In genomic region chr13:46622918-46623256, GRCh38 we compare ENCODE assay signal across 9 cellular contexts.
DNase-seq lines count a peak whose midpoint lies in the region; ATAC-seq, FAIRE-seq and TF ChIP-seq lines count a peak whose summit lies in the region.
"Had no signal": no experiment of that assay in that cellular context is flagged by ENCODE, and none has a peak within 500 bp of the region (broad histone marks: within the 10 kb centered on the region; RNA-seq: fewer than 3 reads in every experiment).

No MANE protein-coding gene starts in this region.

- H3K36me3 ChIP-seq in kidney (ENCODE audit: control insufficient read depth in 1 of 2, insufficient read depth in 2 of 2, low read length in 2 of 2), result no peaks in the 10 kb centered on the region
- no peaks in the 10 kb centered on the region for H3K36me3 ChIP-seq in vagina

- H3K4me3 ChIP-seq in kidney (ENCODE audit: low read length in 2 of 2) (peak overlapping the region; percentile 15 to 38), vagina (no peak overlapping the region)

- H3K27me3 Mint-ChIP-seq in activated T-helper 17 cell treated with anti-CD3 and anti-CD28 coated beads, Interleukin-2, amount 50 U/mL, for 72 hours, result no peaks in the 10 kb centered on the region

- H3K9me3 ChIP-seq in kidney (ENCODE audit: control insufficient read depth in 1 of 2, low read length in 2 of 2) (no peaks in the 10 kb centered on the region), vagina (no peaks in the 10 kb centered on the region)

- H3K4me1 Mint-ChIP-seq in activated T-helper 17 cell treated with anti-CD3 and anti-CD28 coated beads, Interleukin-2, amount 50 U/mL, for 72 hours, result peaks cover 50% of the 10 kb centered on the region

- no peak overlapping the region for H3K4me3 Mint-ChIP-seq in activated T-helper 17 cell treated with anti-CD3 and anti-CD28 coated beads, Interleukin-2, amount 50 U/mL, for 72 hours

- FAIRE-seq in kidney (lab: Jason Lieb, UNC), result no peak

- no peaks in the 10 kb centered on the region for H3K36me3 Mint-ChIP-seq in activated T-helper 17 cell treated with anti-CD3 and anti-CD28 coated beads, Interleukin-2, amount 50 U/mL, for 72 hours (ENCODE audit: low read depth)

- ATAC-seq in Right ventricle myocardium superior (ENCODE audit: poor library complexity), result peak; percentile 87
- no peak for ATAC-seq in activated T-helper 17 cell treated with anti-CD3 and anti-CD28 coated beads, Interleukin-2, amount 50 U/mL, for 72 hours (replicated peaks)

- peak overlapping the region; percentile 22 to 33 for H3K27ac ChIP-seq in kidney (ENCODE audit: low read depth in 2 of 2, low read length in 2 of 2)
- H3K27ac ChIP-seq in vagina, result peak overlapping the region; percentile 64

- no peaks in the 10 kb centered on the region for H3K9me3 Mint-ChIP-seq in activated T-helper 17 cell treated with anti-CD3 and anti-CD28 coated beads, Interleukin-2, amount 50 U/mL, for 72 hours

- H3K27ac Mint-ChIP-seq in activated T-helper 17 cell treated with anti-CD3 and anti-CD28 coated beads, Interleukin-2, amount 50 U/mL, for 72 hours, result no peak overlapping the region

- no peak for TF ChIP-seq CTCF in kidney (IDR thresholded peaks at IDR 0.05; ENCODE audit: borderline replicate concordance, extremely low read depth, insufficient read depth)
- no peak for TF ChIP-seq CTCF in vagina (IDR thresholded peaks at IDR 0.05)

- DNase-seq in Right ventricle myocardium superior, result peak; percentile 51
- DNase-seq in cardiac septum (ENCODE audit: low spot score), result no peak
- peak in 41 of 58 donors; percentile 4 to 81 (median 30) for DNase-seq in anterior cingulate cortex (lab: John Stamatoyannopoulos, UW)
- DNase-seq in kidney, result no peak
- no peak for DNase-seq in vagina (ENCODE audit: extremely low spot score in 2 of 2)
- no peak for DNase-seq in COLO668 (lab: John Stamatoyannopoulos, UW; ENCODE audit: unreplicated experiment)
- DNase-seq in activated naive CD4-positive, alpha-beta T cell (lab: John Stamatoyannopoulos, UW), result no peak
- DNase-seq: SIG-M5 had no signal

- intact Hi-C loops in Right ventricle myocardium superior (cut with DNase I) (no loop called here), cardiac septum (cut with DNase I) (no loop called here), kidney (cut with DNase I) (no loop called here), vagina (cut with DNase I) (no loop called here)

- no peaks in the 10 kb centered on the region for H3K27me3 ChIP-seq in vagina

- H3K4me1 ChIP-seq in kidney (ENCODE audit: control insufficient read depth in 1 of 2, insufficient read depth in 1 of 2, low read depth in 1 of 2, low read length in 2 of 2) (peaks cover 29 to 38% of the 10 kb centered on the region in 2 donors), vagina (peaks cover 33% of the 10 kb centered on the region)

- peak overlapping the region in 1 of 2 donors; percentile 17 for H3K9ac ChIP-seq in kidney (ENCODE audit: low read length in 2 of 2)

- no peak for TF ChIP-seq POLR2A in vagina (IDR thresholded peaks at IDR 0.05)

Comparison
In these comparisons a context has a peak if more than half of its experiments do, and no peak if none do; other contexts are left out.
1. DNase-seq: peak in Right ventricle myocardium superior (single experiment) and anterior cingulate cortex (41 of 58); none in cardiac septum (single experiment), kidney (single experiment), vagina (0 of 2), COLO668 (single experiment) and activated naive CD4-positive, alpha-beta T cell (0 of 4).
2. H3K4me3 ChIP-seq: peak in kidney (2 of 2); none in vagina (0 of 2).